ENCODE assay signal across 1 cellular context in the genomic region with DNA sequence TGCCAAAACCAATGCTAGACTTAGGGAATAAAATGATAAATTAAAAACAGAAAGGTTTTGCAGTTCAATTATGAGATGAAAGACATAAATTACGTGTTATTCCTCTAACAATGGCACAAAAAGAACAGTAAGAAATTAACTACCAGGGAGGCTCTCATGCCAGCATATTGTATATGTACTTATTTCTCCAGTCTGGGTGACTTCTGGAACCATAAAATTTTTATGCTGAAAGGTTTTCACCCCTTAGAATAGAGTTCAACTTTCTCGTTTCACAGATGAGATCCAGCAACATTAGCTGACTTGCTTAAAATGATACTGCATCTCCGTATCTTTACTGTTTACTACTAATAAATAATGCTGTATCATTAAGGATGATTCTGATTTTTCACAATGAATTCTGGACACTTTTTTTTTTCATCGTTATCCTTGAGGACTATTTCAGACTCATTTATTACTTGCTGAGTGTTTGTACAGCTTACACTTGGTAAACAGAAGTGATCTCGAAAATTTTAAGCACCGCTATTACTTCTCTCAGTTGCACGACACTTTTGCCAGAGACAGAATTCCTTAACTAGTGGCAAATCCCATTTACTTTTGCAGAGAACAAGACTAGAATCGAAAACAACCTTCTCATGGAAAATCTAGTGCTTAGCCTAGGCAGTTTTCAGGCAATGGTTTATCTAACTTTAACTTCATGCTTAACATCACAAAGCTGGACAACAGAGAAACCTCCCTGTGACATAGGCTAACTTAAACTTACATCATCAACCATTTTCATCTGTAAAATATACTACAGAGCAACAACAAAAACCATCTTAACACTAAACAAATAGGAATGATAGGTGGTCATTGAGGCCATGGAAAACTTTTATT.
TF ChIP-seq lines count a peak whose summit lies in the region.

No MANE protein-coding gene starts in this region.

TF ChIP-seq in HCT116, 20 proteins besides CTCF, POLR2A, EP300 and RAD21 (continued from another document):
- TF ChIP-seq, protein P1, sequence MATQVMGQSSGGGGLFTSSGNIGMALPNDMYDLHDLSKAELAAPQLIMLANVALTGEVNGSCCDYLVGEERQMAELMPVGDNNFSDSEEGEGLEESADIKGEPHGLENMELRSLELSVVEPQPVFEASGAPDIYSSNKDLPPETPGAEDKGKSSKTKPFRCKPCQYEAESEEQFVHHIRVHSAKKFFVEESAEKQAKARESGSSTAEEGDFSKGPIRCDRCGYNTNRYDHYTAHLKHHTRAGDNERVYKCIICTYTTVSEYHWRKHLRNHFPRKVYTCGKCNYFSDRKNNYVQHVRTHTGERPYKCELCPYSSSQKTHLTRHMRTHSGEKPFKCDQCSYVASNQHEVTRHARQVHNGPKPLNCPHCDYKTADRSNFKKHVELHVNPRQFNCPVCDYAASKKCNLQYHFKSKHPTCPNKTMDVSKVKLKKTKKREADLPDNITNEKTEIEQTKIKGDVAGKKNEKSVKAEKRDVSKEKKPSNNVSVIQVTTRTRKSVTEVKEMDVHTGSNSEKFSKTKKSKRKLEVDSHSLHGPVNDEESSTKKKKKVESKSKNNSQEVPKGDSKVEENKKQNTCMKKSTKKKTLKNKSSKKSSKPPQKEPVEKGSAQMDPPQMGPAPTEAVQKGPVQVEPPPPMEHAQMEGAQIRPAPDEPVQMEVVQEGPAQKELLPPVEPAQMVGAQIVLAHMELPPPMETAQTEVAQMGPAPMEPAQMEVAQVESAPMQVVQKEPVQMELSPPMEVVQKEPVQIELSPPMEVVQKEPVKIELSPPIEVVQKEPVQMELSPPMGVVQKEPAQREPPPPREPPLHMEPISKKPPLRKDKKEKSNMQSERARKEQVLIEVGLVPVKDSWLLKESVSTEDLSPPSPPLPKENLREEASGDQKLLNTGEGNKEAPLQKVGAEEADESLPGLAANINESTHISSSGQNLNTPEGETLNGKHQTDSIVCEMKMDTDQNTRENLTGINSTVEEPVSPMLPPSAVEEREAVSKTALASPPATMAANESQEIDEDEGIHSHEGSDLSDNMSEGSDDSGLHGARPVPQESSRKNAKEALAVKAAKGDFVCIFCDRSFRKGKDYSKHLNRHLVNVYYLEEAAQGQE (IDR thresholded peaks at IDR 0.05; ENCODE audit: low read depth) = no peak
